Comparison of ENCODE assay signal across 8 cellular contexts in the genomic region with DNA sequence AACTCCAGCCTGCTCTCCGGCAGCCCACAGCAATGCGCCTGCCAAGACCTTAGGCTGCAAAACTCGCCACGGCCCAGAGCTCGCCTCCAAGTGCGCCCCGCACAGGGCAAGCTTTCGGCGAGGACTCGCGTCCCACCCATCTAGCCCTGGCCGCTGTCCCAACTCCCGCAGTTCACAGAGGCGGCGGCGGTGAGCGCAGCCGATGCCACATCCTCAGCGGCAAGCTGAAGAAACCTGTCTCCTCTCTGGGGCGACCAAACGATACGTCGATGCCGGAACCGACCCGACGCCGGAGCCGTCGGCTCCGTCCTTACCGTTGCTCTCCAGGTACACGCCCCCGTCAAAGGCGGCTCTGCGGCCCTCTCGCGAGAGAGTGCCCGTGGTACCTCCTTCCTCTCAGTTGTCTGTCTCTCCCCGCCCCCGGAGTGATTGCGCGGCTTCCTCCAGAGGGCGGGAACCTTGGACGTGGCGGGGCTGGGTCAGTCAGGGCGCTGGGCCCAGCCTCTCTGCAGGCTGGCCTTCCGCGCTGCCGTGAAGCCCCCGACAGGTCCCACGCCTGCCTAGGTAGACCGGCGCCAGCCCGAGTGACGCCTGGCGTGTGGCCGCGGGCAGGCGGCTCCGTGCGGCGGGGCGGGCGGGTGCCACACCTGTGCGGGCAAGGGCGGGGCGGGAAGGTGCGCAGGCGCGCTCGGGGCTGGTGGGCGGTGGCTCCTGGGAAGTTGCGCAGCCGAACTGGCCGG. TPM values are rescaled to one million over a fixed set of nuclear protein-coding genes. Genes with fewer than 3 reads are reported as not detected.
DNase-seq lines count a peak whose midpoint lies in the region; ATAC-seq and TF ChIP-seq lines count a peak whose summit lies in the region.

No MANE protein-coding gene starts in this region.

- ATAC-seq in HG02884 (IDR thresholded peaks at IDR 0.05; ENCODE audit: unreplicated experiment) (peak; percentile 83), T-cell (replicated peaks in 1 of 4) (peak; percentile 87 to 93 (median 90)), left cardiac atrium (peak; percentile 98), upper lobe of right lung (peak; percentile 97)

- TF ChIP-seq CTCF in upper lobe of right lung (IDR thresholded peaks at IDR 0.05), result no peak

- no peaks in the 10 kb centered on the region for H3K27me3 ChIP-seq in upper lobe of right lung

- peak overlapping the region; percentile 99 for H3K27ac Mint-ChIP-seq in T-cell

- no peaks in the 10 kb centered on the region for H3K9me3 ChIP-seq in upper lobe of right lung

- peak; percentile 88 for TF ChIP-seq POLR2A in GM15510 (IDR thresholded peaks at IDR 0.05; ENCODE audit: borderline replicate concordance, extremely low read depth, insufficient read length)

- H3K4me1 ChIP-seq in upper lobe of right lung, result peaks cover 44% of the 10 kb centered on the region

- peaks cover 56 to 64% (median 57%) of the 10 kb centered on the region in 3 donors for H3K4me1 Mint-ChIP-seq in T-cell

- DNase-seq in NCI-H146 (lab: John Stamatoyannopoulos, UW) (peak; percentile 94), T-cell (peak; percentile 92 to 99 (median 96)), amniotic stem cell (lab: John Stamatoyannopoulos, UW) (peak; percentile 86), left cardiac atrium (peak; percentile 99), posterior vena cava (ENCODE audit: low spot score) (peak; percentile 100), upper lobe of right lung (peak; percentile 100)

- CTCF ChIA-PET in T-cell (lab: Charles Lee), result interaction anchor here (0.5 to 1.7 kb wide), 21 partner anchors 9 to 919 kb away, joined by 3 to 8 read pairs (median 4); a partner anchor contains a TSS

- H3K4me3 Mint-ChIP-seq in T-cell, result peak overlapping the region; percentile 87 to 98 (median 95)

- H3K9me3 Mint-ChIP-seq in T-cell, result no peaks in the 10 kb centered on the region

- peak overlapping the region; percentile 67 for H3K4me3 ChIP-seq in upper lobe of right lung

- no peaks in the 10 kb centered on the region for H3K27me3 Mint-ChIP-seq in T-cell

- H3K36me3 Mint-ChIP-seq in T-cell, result peaks cover 6% of the 10 kb centered on the region

- H3K36me3 ChIP-seq in upper lobe of right lung, result no peaks in the 10 kb centered on the region

- POLR2A ChIA-PET in T-cell (lab: Charles Lee), result interaction anchor here in 1 of 2 donors (0.6 to 1.5 kb wide), 6 partner anchors 77 to 433 kb away, joined by 3 to 10 read pairs (median 3); a partner anchor contains a TSS

- peak overlapping the region; percentile 94 for H3K27ac ChIP-seq in upper lobe of right lung

- intact Hi-C loops in left cardiac atrium (cut with DNase I), result no loop called here
- intact Hi-C loops in posterior vena cava (cut with DNase I), result no loop called here
- intact Hi-C loops in upper lobe of right lung (cut with DNase I), result no loop called here

RNA-seq across cellular contexts. Expression of a gene that starts 0.4 kb away (rescaled TPM):
- total RNA-seq in T-cell (10 to 100 TPM; 11.9 to 17.9 (median 12.8) TPM), left cardiac atrium (1 to 10 TPM; 6.3 to 6.6 TPM), posterior vena cava (10 to 100 TPM; 14.7 to 17.0 TPM), upper lobe of right lung (9.8 TPM)

Comparison
In these comparisons a context has a peak if more than half of its experiments do, and no peak if none do; other contexts are left out.
1. Peak in every context shown above with its lines: DNase-seq, ATAC-seq, H3K4me3 ChIP-seq and H3K27ac ChIP-seq.